11 cellular contexts compared by ENCODE assay signal in genomic region chr5:112709416-112709815, GRCh38. TPM values are rescaled to one million over a fixed set of nuclear protein-coding genes. Genes with fewer than 3 reads are reported as not detected.
A peak's percentile ranks its signal among the peaks of the same experiment; 100 is the strongest.
DNase-seq lines count a peak whose midpoint lies in the region; ATAC-seq and TF ChIP-seq lines count a peak whose summit lies in the region.
"Had no signal": no experiment of that assay in that cellular context is flagged by ENCODE, and none has a peak within 500 bp of the region (broad histone marks: within the 10 kb centered on the region; RNA-seq: fewer than 3 reads in every experiment).

No MANE protein-coding gene starts in this region.

- H3K36me3 Mint-ChIP-seq in endodermal cell (ENCODE audit: low read depth): peaks cover 9% of the 10 kb centered on the region
- peaks cover 3% of the 10 kb centered on the region for H3K36me3 Mint-ChIP-seq in osteocyte (ENCODE audit: unreplicated experiment)

- ATAC-seq in GM18867 (IDR thresholded peaks at IDR 0.05; ENCODE audit: unreplicated experiment): no peak
- ATAC-seq: activated CD4-positive, CD25-positive, alpha-beta regulatory T cell treated with anti-CD3 and anti-CD28 coated beads, Interleukin-2, amount 50 U/mL, for 24 hours had no signal

- peaks cover 37% of the 10 kb centered on the region for H3K4me1 Mint-ChIP-seq in endodermal cell
- peaks cover 28% of the 10 kb centered on the region for H3K4me1 Mint-ChIP-seq in osteocyte (ENCODE audit: unreplicated experiment)

- H3K4me3 ChIP-seq in DOHH2 (ENCODE audit: low read length): peak overlapping the region; percentile 98
- H3K4me3 ChIP-seq in Loucy (ENCODE audit: low read length, poor library complexity, severe bottlenecking): peak overlapping the region; percentile 86
- peak overlapping the region; percentile 97 for H3K4me3 ChIP-seq in endodermal cell (ENCODE audit: low read length)

- H3K36me3 ChIP-seq in DOHH2 (ENCODE audit: control insufficient read depth, low read length) (peaks cover 11% of the 10 kb centered on the region), Loucy (ENCODE audit: insufficient read depth, low read length) (no peaks in the 10 kb centered on the region), endodermal cell (ENCODE audit: control insufficient read depth, insufficient read depth, low read length) (peaks cover 17% of the 10 kb centered on the region)

- H3K9ac ChIP-seq in Loucy (ENCODE audit: low read depth, low read length, poor library complexity, severe bottlenecking) (peak overlapping the region; percentile 80), endodermal cell (ENCODE audit: extremely low read depth, low read length, poor library complexity, severe bottlenecking) (peak overlapping the region; percentile 80)

- no peaks in the 10 kb centered on the region for H3K9me3 ChIP-seq in DOHH2 (ENCODE audit: control insufficient read depth, insufficient read depth, low read length)
- no peaks in the 10 kb centered on the region for H3K9me3 ChIP-seq in Loucy (ENCODE audit: insufficient read depth, low read depth, low read length)
- H3K9me3 ChIP-seq in endodermal cell (ENCODE audit: control insufficient read depth, low read length): no peaks in the 10 kb centered on the region

- H3K27ac ChIP-seq in DOHH2 (ENCODE audit: low read depth, low read length) (no peak overlapping the region), endodermal cell (ENCODE audit: low read depth, low read length) (no peak overlapping the region)

- no peak for DNase-seq in endodermal cell
- no peak for DNase-seq in osteocyte (ENCODE audit: extremely low spot score, unreplicated experiment)
- DNase-seq in globus pallidus (ENCODE audit: low spot score): no peak
- no peak for DNase-seq in NCI-H1436 (lab: John Stamatoyannopoulos, UW)
- DNase-seq: head of caudate nucleus, NCI-H1092 treated with DMSO at 0.1 percent for 48 hours, OCI-M1 had no signal

- H4K20me1 ChIP-seq in DOHH2 (ENCODE audit: control insufficient read depth, insufficient read depth, low read depth, low read length): no peaks in the 10 kb centered on the region
- H4K20me1 ChIP-seq in Loucy (ENCODE audit: insufficient read depth, low read length, poor library complexity, severe bottlenecking): no peaks in the 10 kb centered on the region

- no peaks in the 10 kb centered on the region for H3F3A ChIP-seq in DOHH2 (ENCODE audit: control insufficient read depth, insufficient read depth)
- H3F3A ChIP-seq in Loucy (ENCODE audit: low read depth): no peaks in the 10 kb centered on the region

- H3K4me3 Mint-ChIP-seq in endodermal cell: peak overlapping the region; percentile 97
- H3K4me3 Mint-ChIP-seq in osteocyte (ENCODE audit: unreplicated experiment): peak overlapping the region; percentile 92

- no peaks in the 10 kb centered on the region for H3K27me3 ChIP-seq in DOHH2 (ENCODE audit: control insufficient read depth, low read length)
- no peaks in the 10 kb centered on the region for H3K27me3 ChIP-seq in Loucy (ENCODE audit: insufficient read depth, low read length, poor library complexity, severe bottlenecking)
- no peaks in the 10 kb centered on the region for H3K27me3 ChIP-seq in endodermal cell (ENCODE audit: control insufficient read depth, insufficient read depth, low read length, poor library complexity, severe bottlenecking)

- H3K4me2 ChIP-seq in DOHH2 (ENCODE audit: low read length) (peak overlapping the region; percentile 99), Loucy (ENCODE audit: low read depth, low read length, poor library complexity, severe bottlenecking) (peak overlapping the region; percentile 74)

- H3K9me2 ChIP-seq in DOHH2 (replicated peaks; ENCODE audit: control insufficient read depth, low read length): no peaks in the 10 kb centered on the region
- H3K9me2 ChIP-seq in Loucy (replicated peaks; ENCODE audit: low read depth, low read length): no peaks in the 10 kb centered on the region

- H3K27me3 Mint-ChIP-seq in endodermal cell (ENCODE audit: insufficient read depth) (no peaks in the 10 kb centered on the region), osteocyte (ENCODE audit: unreplicated experiment) (no peaks in the 10 kb centered on the region)

- no peaks in the 10 kb centered on the region for H3K9me3 Mint-ChIP-seq in endodermal cell
- no peaks in the 10 kb centered on the region for H3K9me3 Mint-ChIP-seq in osteocyte (ENCODE audit: unreplicated experiment)

- 90 to 100% methylated on average over 2 to 3 of the region's 3 CpGs for WGBS in endodermal cell (ENCODE audit: insufficient coverage in 1 of 2, insufficient read length in 1 of 2), 2 experiments

- H3K79me2 ChIP-seq in DOHH2 (ENCODE audit: control insufficient read depth, low read length) (peaks cover 67% of the 10 kb centered on the region), Loucy (ENCODE audit: insufficient read depth, low read length) (peaks cover 43% of the 10 kb centered on the region)

- H2AFZ ChIP-seq in Loucy (ENCODE audit: low read length): no peak overlapping the region

- peak overlapping the region; percentile 3 for H3K27ac Mint-ChIP-seq in endodermal cell
- H3K27ac Mint-ChIP-seq in osteocyte (ENCODE audit: unreplicated experiment): no peak overlapping the region

- H3K4me1 ChIP-seq in DOHH2 (ENCODE audit: control insufficient read depth, low read length): peaks cover 31% of the 10 kb centered on the region
- H3K4me1 ChIP-seq in Loucy (ENCODE audit: insufficient read depth, low read length, poor library complexity, severe bottlenecking): peaks cover 30% of the 10 kb centered on the region
- H3K4me1 ChIP-seq in endodermal cell (ENCODE audit: control insufficient read depth, insufficient read depth, low read length): no peaks in the 10 kb centered on the region

- TF ChIP-seq CTCF in DOHH2 (IDR thresholded peaks at IDR 0.05; ENCODE audit: low read depth, low read length, poor library complexity, severe bottlenecking) (no peak), Loucy (conservative IDR thresholded peaks at IDR 0.05; ENCODE audit: low read length) (no peak), endodermal cell (conservative IDR thresholded peaks at IDR 0.05) (no peak), osteocyte (IDR thresholded peaks at IDR 0.05) (no peak)

RNA-seq across cellular contexts. Expression of gene APC, which starts 28.3 kb away (rescaled TPM):
- total RNA-seq in endodermal cell (10 to 100 TPM; 66.3 to 87.6 TPM), osteocyte (36.3 and 36.9 TPM in 2 replicates)
- 26.3 TPM for polyA plus RNA-seq in endodermal cell (2013, experiment 1 of 2)
- polyA plus RNA-seq in endodermal cell (2013, experiment 2 of 2): 33.6 TPM
